Comparison of ENCODE assay signal across 23 cellular contexts in genomic region chr4:53529025-53529424, GRCh38.
"Had no signal": no experiment of that assay in that cellular context is flagged by ENCODE, and none has a peak within 500 bp of the region (broad histone marks: within the 10 kb centered on the region; RNA-seq: fewer than 3 reads in every experiment).

No MANE protein-coding gene starts in this region.

- FAIRE-seq: HepG2, K562, RCC 7860 had no signal

- H3K4me2 ChIP-seq: KMS-11 had no signal

- DNase-seq: Kasumi-1, MM.1S, NCI-H1092 treated with DMSO at 0.1 percent for 48 hours, NCI-H1436, NCI-H187, NCI-H2029, NCI-H2081 treated with DMSO at 0.1 percent for 48 hours, NCI-H2171, NCI-H226, NCI-H446, NCI-H510A, NCI-H524 treated with DMSO at 0.1 percent for 48 hours, NCI-H69, NCI-H774, Right ventricle myocardium superior, RPMI8226, SIG-M5 had no signal

- H3K4me3 ChIP-seq: K562, SJSA1, SK-N-MC had no signal

- H3K27ac ChIP-seq: KMS-11, SJSA1, SK-N-MC had no signal

- H3K9me3 ChIP-seq: SJSA1 had no signal

- H3K36me3 ChIP-seq: SJSA1 had no signal

- ATAC-seq: HepG2, K562 had no signal

- H3K9ac ChIP-seq: KMS-11 had no signal
